8 cellular contexts compared by ENCODE assay signal in genomic region chr7:135335628-135336139, GRCh38.
DNase-seq lines count a peak whose midpoint lies in the region; ATAC-seq and TF ChIP-seq lines count a peak whose summit lies in the region.

No MANE protein-coding gene starts in this region.

- TF ChIP-seq CTCF in DND-41 (IDR thresholded peaks at IDR 0.05; ENCODE audit: borderline replicate concordance, extremely low read depth, low read length, poor library complexity, severe bottlenecking) (peak; percentile 75), endothelial cell (IDR thresholded peaks at IDR 0.05; ENCODE audit: unreplicated experiment) (peak; percentile 22), nephron progenitor cell (IDR thresholded peaks at IDR 0.05) (peak; percentile 59)

- H3K9me3 ChIP-seq in DND-41 (ENCODE audit: insufficient read depth, low read length, severe bottlenecking) = no peaks in the 10 kb centered on the region

- H3K27ac Mint-ChIP-seq in endothelial cell (ENCODE audit: unreplicated experiment) = no peak overlapping the region
- H3K27ac Mint-ChIP-seq in nephron progenitor cell = no peak overlapping the region

- intact Hi-C loops in posterior vena cava (cut with DNase I) = no loop called here

- ATAC-seq in DND-41 (ENCODE audit: insufficient read depth, low read depth) = peak; percentile 94
- ATAC-seq in HG03135 (IDR thresholded peaks at IDR 0.05; ENCODE audit: unreplicated experiment) = no peak

- no peaks in the 10 kb centered on the region for H3K79me2 ChIP-seq in DND-41 (ENCODE audit: insufficient read depth, low read length)

- H3K27me3 Mint-ChIP-seq in endothelial cell (ENCODE audit: unreplicated experiment) (peaks cover 6% of the 10 kb centered on the region), nephron progenitor cell (ENCODE audit: low read depth, poor library complexity) (peaks cover 22% of the 10 kb centered on the region)

- peaks cover 4% of the 10 kb centered on the region; the same call in 1 of the 2 replicates for H4K20me1 ChIP-seq in DND-41 (ENCODE audit: insufficient read depth, low read length)

- H3K9me3 Mint-ChIP-seq in endothelial cell (ENCODE audit: unreplicated experiment) (no peaks in the 10 kb centered on the region), nephron progenitor cell (peaks cover 12% of the 10 kb centered on the region)

- no peak overlapping the region for H3K4me3 ChIP-seq in DND-41 (ENCODE audit: low read depth in 1 of 2, low read length in 2 of 2)

- H3K4me3 Mint-ChIP-seq in endothelial cell (ENCODE audit: unreplicated experiment) = no peak overlapping the region
- H3K4me3 Mint-ChIP-seq in nephron progenitor cell = no peak overlapping the region

- H3K9ac ChIP-seq in DND-41 (ENCODE audit: low read depth, low read length) = no peak overlapping the region

- H3K4me1 Mint-ChIP-seq in endothelial cell (ENCODE audit: unreplicated experiment) (no peaks in the 10 kb centered on the region), nephron progenitor cell (peaks cover 19% of the 10 kb centered on the region)

- no peaks in the 10 kb centered on the region for H3K4me1 ChIP-seq in DND-41 (ENCODE audit: insufficient read depth, low read length)

- no peaks in the 10 kb centered on the region for H3K27me3 ChIP-seq in DND-41 (ENCODE audit: insufficient read depth, low read length, poor library complexity)

- H2AFZ ChIP-seq in DND-41 (ENCODE audit: low read depth, low read length) = no peak overlapping the region

- no peak overlapping the region for H3K4me2 ChIP-seq in DND-41 (ENCODE audit: insufficient read depth, low read length)

- H3K36me3 ChIP-seq in DND-41 (ENCODE audit: insufficient read depth, low read length) = no peaks in the 10 kb centered on the region

- DNase-seq in DND-41 = peak; percentile 64
- DNase-seq in HCEC 1CT = peak; percentile 36
- peak; percentile 95 for DNase-seq in NCI-H146 (lab: John Stamatoyannopoulos, UW)
- peak; percentile 7 for DNase-seq in T-helper 22 cell (ENCODE audit: low read depth)
- DNase-seq in endothelial cell (ENCODE audit: low spot score) = peak; percentile 84
- peak; percentile 90 for DNase-seq in nephron progenitor cell
- DNase-seq in posterior vena cava (ENCODE audit: low spot score) = no peak

- no peak overlapping the region for H3K27ac ChIP-seq in DND-41 (ENCODE audit: low read length)

- no peaks in the 10 kb centered on the region for H3K36me3 Mint-ChIP-seq in endothelial cell (ENCODE audit: low read depth, unreplicated experiment)
- H3K36me3 Mint-ChIP-seq in nephron progenitor cell (ENCODE audit: low read depth) = no peaks in the 10 kb centered on the region

Comparison
In these comparisons a context has a peak if more than half of its experiments do, and no peak if none do; other contexts are left out.
1. CTCF ChIP-seq: peak in every context shown above with its lines; median percentile 75 in DND-41; 59 in nephron progenitor cell; 22 in endothelial cell.